Comparison of ENCODE assay signal across 8 cellular contexts in the genomic region with DNA sequence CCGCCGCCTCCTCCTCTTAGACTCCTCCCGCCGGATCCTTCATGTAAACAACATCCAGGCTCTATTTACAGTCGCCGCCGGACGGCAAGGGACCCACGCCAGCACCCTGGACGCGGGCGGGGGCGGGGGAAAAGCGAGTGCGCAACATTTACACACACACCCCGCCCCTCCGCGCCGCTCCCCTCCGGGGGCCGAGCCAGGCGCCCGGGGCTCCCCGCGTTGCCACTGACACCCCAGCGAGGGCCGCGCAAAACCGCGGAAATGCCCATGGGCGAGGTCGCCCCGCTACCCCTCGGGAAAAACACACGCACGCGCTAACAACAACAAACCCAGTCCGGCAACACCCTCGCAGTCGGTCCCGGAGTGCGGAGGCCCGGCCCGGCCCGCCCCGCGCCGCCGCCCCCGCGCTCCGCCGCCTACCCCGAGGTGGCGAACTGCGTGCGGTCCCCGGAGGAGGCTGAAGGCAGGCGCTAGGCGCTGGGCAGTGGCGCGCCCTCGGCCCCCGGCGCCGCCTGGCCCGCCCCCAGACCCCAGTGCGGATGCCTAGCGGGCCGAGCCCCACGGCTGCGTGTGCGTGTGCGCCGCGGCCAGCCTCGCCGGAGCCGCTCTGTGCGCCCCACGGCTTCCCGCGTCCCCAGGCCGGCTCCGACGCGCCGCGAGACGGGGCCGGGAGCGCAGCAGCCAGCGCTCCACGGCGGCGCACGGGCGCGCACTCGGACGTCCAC.
DNase-seq lines count a peak whose midpoint lies in the region; ATAC-seq lines count a peak whose summit lies in the region.

No MANE protein-coding gene starts in this region.

- H3K4me1 ChIP-seq in endocrine pancreas (ENCODE audit: control insufficient read depth, insufficient read depth, low read length): peaks cover 5% of the 10 kb centered on the region

- DNase-seq in DMS79 treated with DMSO at 0.1 percent for 48 hours (lab: John Stamatoyannopoulos, UW) (peak; percentile 37), DMS79 (lab: John Stamatoyannopoulos, UW) (no peak), NCI-H82 treated with DMSO at 0.1 percent for 48 hours (lab: John Stamatoyannopoulos, UW; ENCODE audit: unreplicated experiment) (peak; percentile 45), mesenteric fat pad (ENCODE audit: low spot score) (peak; percentile 96)
- peak; percentile 49 for DNase-seq in activated CD8-positive, alpha-beta memory T cell treated with anti-CD3 and anti-CD28 coated beads, Interleukin-2, amount 50 U/mL, for 1 hour (ENCODE audit: extremely low read depth)
- DNase-seq in stimulated activated CD8-positive, alpha-beta memory T cell treated with anti-CD3 and anti-CD28 coated beads, Interleukin-15, amount 100 ng/mL, for 1 hour (ENCODE audit: low read depth): peak; percentile 52

- H3K27me3 ChIP-seq in endocrine pancreas (ENCODE audit: control insufficient read depth, insufficient read depth, low read length): no peaks in the 10 kb centered on the region

- H3K9me3 ChIP-seq in endocrine pancreas (ENCODE audit: control insufficient read depth, low read length): no peaks in the 10 kb centered on the region

- peak overlapping the region; percentile 73 for H3K9ac ChIP-seq in endocrine pancreas (ENCODE audit: control insufficient read depth, insufficient read depth, low read length)

- no peak overlapping the region for H3K4me3 ChIP-seq in endocrine pancreas (ENCODE audit: control insufficient read depth, insufficient read depth, low read length)

- peak; percentile 42 for ATAC-seq in HG02938 (IDR thresholded peaks at IDR 0.05; ENCODE audit: unreplicated experiment)

- no peaks in the 10 kb centered on the region for H3K36me3 ChIP-seq in endocrine pancreas (ENCODE audit: control insufficient read depth, insufficient read depth, low read length)
